Comparison of ENCODE assay signal across 19 cellular contexts in genomic region chr22:49772692-49773091, GRCh38.
"Had no signal": no experiment of that assay in that cellular context is flagged by ENCODE, and none has a peak within 500 bp of the region (broad histone marks: within the 10 kb centered on the region; RNA-seq: fewer than 3 reads in every experiment).

No MANE protein-coding gene starts in this region.

- DNase-seq: activated CD4-positive, alpha-beta T cell treated with anti-CD3 and anti-CD28 coated beads for 36 hours; activated CD4-positive, alpha-beta T cell treated with anti-CD3 and anti-CD28 coated beads, Interleukin-2, amount 50 U/mL, for 48 hours; activated CD8-positive, alpha-beta memory T cell treated with anti-CD3 and anti-CD28 coated beads, Interleukin-2, amount 10 ng/mL, durations not matched to agents 7 days and 5 days; activated naive CD4-positive, alpha-beta T cell treated with Interleukin-2 at 50 U/mL for 16 hours; activated naive CD8-positive, alpha-beta T cell treated with anti-CD3 and anti-CD28 coated beads, Interleukin-2, amount 10 ng/mL, durations not matched to agents 7 days and 5 days; body of pancreas; caudate nucleus; head of caudate nucleus; kidney glomerular epithelial cell; stimulated activated CD4-positive, alpha-beta T cell treated with anti-CD3 and anti-CD28 coated beads, Interleukin-4, amount 100 ng/mL, for 4 hours; stimulated activated naive B cell treated with anti-CD40 and anti-IgM and Interleukin-4, amounts not matched to agents 10 μg/mL and 1 μg/mL and 100 μg/mL, for 72 hours had no signal

- H3K9me3 Mint-ChIP-seq: activated naive CD8-positive, alpha-beta T cell treated with anti-CD3 and anti-CD28 coated beads, Interleukin-2, amount 10 ng/mL, durations not matched to agents 7 days and 5 days; activated T-helper 2 cell treated with anti-CD3 and anti-CD28 coated beads, Interferon-gamma antibody, Interleukin-2, Interleukin-4, amounts not matched to agents 10 μg/mL and 5 μg/mL and 100 μg/mL, durations not matched to agents 14 hours and 24 hours and 36 hours; stimulated activated naive B cell treated with anti-CD40 and anti-IgM and Interleukin-4, amounts not matched to agents 10 μg/mL and 1 μg/mL and 100 μg/mL, for 72 hours; T-helper 2 cell treated with Interferon-gamma antibody and Interleukin-4, amounts not matched to agents 5 μg/mL and 100 μg/mL, for 36 hours; WTC11 had no signal

- H3K4me3 Mint-ChIP-seq: activated CD4-positive, alpha-beta T cell treated with anti-CD3 and anti-CD28 coated beads for 36 hours; activated CD8-positive, alpha-beta memory T cell treated with anti-CD3 and anti-CD28 coated beads, Interleukin-2, amount 10 ng/mL, durations not matched to agents 7 days and 5 days; activated naive CD8-positive, alpha-beta T cell treated with anti-CD3 and anti-CD28 coated beads, Interleukin-2, amount 10 ng/mL, durations not matched to agents 7 days and 5 days; stimulated activated naive B cell treated with anti-CD40 and anti-IgM and Interleukin-4, amounts not matched to agents 10 μg/mL and 1 μg/mL and 100 μg/mL, for 72 hours; T-helper 2 cell treated with Interferon-gamma antibody and Interleukin-4, amounts not matched to agents 5 μg/mL and 100 μg/mL, for 36 hours; WTC11 had no signal

- H3K27ac Mint-ChIP-seq: activated CD4-positive, alpha-beta T cell treated with anti-CD3 and anti-CD28 coated beads for 36 hours; activated CD8-positive, alpha-beta memory T cell treated with anti-CD3 and anti-CD28 coated beads, Interleukin-2, amount 10 ng/mL, durations not matched to agents 7 days and 5 days; activated naive CD8-positive, alpha-beta T cell treated with anti-CD3 and anti-CD28 coated beads, Interleukin-2, amount 10 ng/mL, durations not matched to agents 7 days and 5 days; activated T-helper 2 cell treated with anti-CD3 and anti-CD28 coated beads, Interferon-gamma antibody, Interleukin-2, Interleukin-4, amounts not matched to agents 10 μg/mL and 5 μg/mL and 100 μg/mL, durations not matched to agents 14 hours and 24 hours and 36 hours; T-helper 2 cell treated with Interferon-gamma antibody and Interleukin-4, amounts not matched to agents 5 μg/mL and 100 μg/mL, for 36 hours; WTC11 had no signal

- H3K4me3 ChIP-seq: body of pancreas, smooth muscle cell, thoracic aorta, upper lobe of left lung had no signal

- H3K27me3 Mint-ChIP-seq: activated CD4-positive, alpha-beta T cell treated with anti-CD3 and anti-CD28 coated beads for 36 hours; activated CD8-positive, alpha-beta memory T cell treated with anti-CD3 and anti-CD28 coated beads, Interleukin-2, amount 10 ng/mL, durations not matched to agents 7 days and 5 days; activated naive CD8-positive, alpha-beta T cell treated with anti-CD3 and anti-CD28 coated beads, Interleukin-2, amount 10 ng/mL, durations not matched to agents 7 days and 5 days; stimulated activated naive B cell treated with anti-CD40 and anti-IgM and Interleukin-4, amounts not matched to agents 10 μg/mL and 1 μg/mL and 100 μg/mL, for 72 hours had no signal

- ATAC-seq: activated CD4-positive, alpha-beta T cell treated with anti-CD3 and anti-CD28 coated beads for 36 hours; activated CD8-positive, alpha-beta memory T cell treated with anti-CD3 and anti-CD28 coated beads, Interleukin-2, amount 10 ng/mL, durations not matched to agents 7 days and 5 days; body of pancreas; left ventricle myocardium superior; sciatic nerve; stimulated activated naive B cell treated with anti-CD40 and anti-IgM and Interleukin-4, amounts not matched to agents 10 μg/mL and 1 μg/mL and 100 μg/mL, for 72 hours; WTC11 had no signal
